In genomic region chr6:114592506-114592905, GRCh38 we compare ENCODE assay signal across 22 cellular contexts.
"Had no signal": no experiment of that assay in that cellular context is flagged by ENCODE, and none has a peak within 500 bp of the region (broad histone marks: within the 10 kb centered on the region; RNA-seq: fewer than 3 reads in every experiment).

No MANE protein-coding gene starts in this region.

- H3K36me3 ChIP-seq: esophagus muscularis mucosa, lower lobe of right lung, neutrophil, pancreas, sigmoid colon, spleen, tibial artery had no signal

- DNase-seq: dermis blood vessel endothelial cell; effector memory CD4-positive, alpha-beta T cell; foreskin keratinocyte; left ventricle myocardium superior; lower lobe of right lung; naive thymus-derived CD8-positive, alpha-beta T cell; pancreas; sigmoid colon; spleen; stimulated activated CD4-positive, alpha-beta T cell treated with anti-CD3 and anti-CD28 coated beads, Interleukin-4, amount 100 ng/mL, for 4 hours; stimulated activated naive CD8-positive, alpha-beta T cell treated with anti-CD3 and anti-CD28 coated beads, Interleukin-15, Interleukin-2, amounts not matched to agents 100 U/mL and 50 U/mL, for 24 hours; substantia nigra; testis; tibial artery had no signal

- H3K27me3 ChIP-seq: esophagus muscularis mucosa, foreskin keratinocyte, neutrophil, pancreas, sigmoid colon, spleen, testis, tibial artery had no signal

- H3K27ac Mint-ChIP-seq: naive thymus-derived CD8-positive, alpha-beta T cell; stimulated activated memory B cell treated with anti-CD40 and anti-IgM and Interleukin-4, amounts not matched to agents 10 μg/mL and 1 μg/mL and 100 μg/mL, for 72 hours; type B pancreatic cell had no signal

- H3K27me3 Mint-ChIP-seq: naive thymus-derived CD8-positive, alpha-beta T cell; stimulated activated memory B cell treated with anti-CD40 and anti-IgM and Interleukin-4, amounts not matched to agents 10 μg/mL and 1 μg/mL and 100 μg/mL, for 72 hours; type B pancreatic cell had no signal

- H3K4me3 ChIP-seq: coronary artery, esophagus muscularis mucosa, lower lobe of right lung, pancreas, sigmoid colon, skin epidermis, spleen, testis, tibial artery had no signal

- H3K9me3 Mint-ChIP-seq: type B pancreatic cell had no signal

- H3K4me3 Mint-ChIP-seq: naive thymus-derived CD8-positive, alpha-beta T cell; stimulated activated memory B cell treated with anti-CD40 and anti-IgM and Interleukin-4, amounts not matched to agents 10 μg/mL and 1 μg/mL and 100 μg/mL, for 72 hours; type B pancreatic cell had no signal

- H3K9me3 ChIP-seq: esophagus muscularis mucosa, lower lobe of right lung, neutrophil, pancreas, sigmoid colon, spleen, testis, tibial artery had no signal

- H3K4me1 Mint-ChIP-seq: naive thymus-derived CD8-positive, alpha-beta T cell; stimulated activated memory B cell treated with anti-CD40 and anti-IgM and Interleukin-4, amounts not matched to agents 10 μg/mL and 1 μg/mL and 100 μg/mL, for 72 hours had no signal

- H3K36me3 Mint-ChIP-seq: naive thymus-derived CD8-positive, alpha-beta T cell; stimulated activated memory B cell treated with anti-CD40 and anti-IgM and Interleukin-4, amounts not matched to agents 10 μg/mL and 1 μg/mL and 100 μg/mL, for 72 hours; type B pancreatic cell had no signal

- FAIRE-seq: endothelial cell of umbilical vein, keratinocyte, pancreas had no signal

- H3K4me1 ChIP-seq: esophagus muscularis mucosa, foreskin keratinocyte, lower lobe of right lung, pancreas, spleen, testis, tibial artery had no signal

- H3K27ac ChIP-seq: coronary artery, esophagus muscularis mucosa, foreskin keratinocyte, lower lobe of right lung, neutrophil, pancreas, sigmoid colon, skin epidermis, spleen, testis, tibial artery had no signal
